In genomic region chr11:5922749-5923426, GRCh38 we compare ENCODE assay signal across 13 cellular contexts. TPM values are rescaled to one million over a fixed set of nuclear protein-coding genes. Genes with fewer than 3 reads are reported as not detected.
DNase-seq lines count a peak whose midpoint lies in the region; ATAC-seq, FAIRE-seq and TF ChIP-seq lines count a peak whose summit lies in the region.
"Had no signal": no experiment of that assay in that cellular context is flagged by ENCODE, and none has a peak within 500 bp of the region (broad histone marks: within the 10 kb centered on the region; RNA-seq: fewer than 3 reads in every experiment).

No MANE protein-coding gene starts in this region.

- FAIRE-seq in GM19239 (lab: Jason Lieb, UNC): no peak

- no peaks in the 10 kb centered on the region for H3K27me3 ChIP-seq in OCI-LY3 (ENCODE audit: low read depth, low read length)
- no peaks in the 10 kb centered on the region for H3K27me3 ChIP-seq in CD4-positive, alpha-beta memory T cell (ENCODE audit: insufficient read depth, low read length)
- H3K27me3 ChIP-seq: BLaER1, stomach had no signal

- TF ChIP-seq CTCF in OCI-LY3 (IDR thresholded peaks at IDR 0.05; ENCODE audit: low read depth, low read length): no peak

- CTCF ChIA-PET in CD4-positive, alpha-beta memory T cell (lab: Charles Lee; ENCODE audit: partially characterized antibody): no interaction called here

- H4K20me1 ChIP-seq in OCI-LY3 (ENCODE audit: insufficient read depth, low read length): no peaks in the 10 kb centered on the region
- H4K20me1 ChIP-seq: BLaER1 had no signal

- peak; percentile 56 for DNase-seq in activated effector memory CD4-positive, alpha-beta T cell treated with anti-CD3 and anti-CD28 coated beads, Interleukin-2, amount 50 U/mL, for 16 hours
- no peak for DNase-seq in activated effector memory CD4-positive, alpha-beta T cell treated with Interleukin-2 at 50 U/mL for 16 hours
- DNase-seq in stimulated activated CD4-positive, alpha-beta T cell treated with anti-CD3 and anti-CD28 coated beads, Interleukin-4, amount 100 ng/mL, for 24 hours: peak; percentile 15
- no peak for DNase-seq in CD4-positive, alpha-beta memory T cell
- no peak for DNase-seq in GM19239 (ENCODE audit: insufficient read length, low spot score)
- no peak for DNase-seq in activated T-helper 1 cell treated with anti-CD3 and anti-CD28 coated beads, Interleukin-12 subunit alpha, Interleukin-12 subunit beta, Interleukin-2, Interleukin-4 antibody, amounts not matched to agents 30 ng/mL and 10 ng/mL and 1 ng/mL, durations not matched to agents 14 hours and 24 hours and 36 hours (ENCODE audit: low spot score)
- DNase-seq: activated naive CD8-positive, alpha-beta T cell treated with anti-CD3 and anti-CD28 coated beads, Interleukin-2, amount 10 ng/mL, durations not matched to agents 7 days and 5 days; foreskin fibroblast; HFFc6; stomach had no signal

- no peak overlapping the region for H3K9ac ChIP-seq in OCI-LY3 (ENCODE audit: low read length)
- H3K9ac ChIP-seq: BLaER1 had no signal

- ATAC-seq in HG02798 (IDR thresholded peaks at IDR 0.05; ENCODE audit: poor library complexity, unreplicated experiment): peak; percentile 86

- 0 out of 2 replicates have a peak overlapping the region, but pooled peaks have one; percentile 17 for H3K4me2 ChIP-seq in OCI-LY3 (ENCODE audit: low read length)
- H3K4me2 ChIP-seq: BLaER1 had no signal

- H3K4me1 Mint-ChIP-seq in CD4-positive, alpha-beta memory T cell: no peaks in the 10 kb centered on the region
- H3K4me1 Mint-ChIP-seq in activated T-helper 1 cell treated with anti-CD3 and anti-CD28 coated beads, Interleukin-12 subunit alpha, Interleukin-12 subunit beta, Interleukin-2, Interleukin-4 antibody, amounts not matched to agents 30 ng/mL and 10 ng/mL and 1 ng/mL, durations not matched to agents 14 hours and 24 hours and 36 hours (ENCODE audit: low read depth): no peaks in the 10 kb centered on the region
- H3K4me1 Mint-ChIP-seq: activated naive CD8-positive, alpha-beta T cell treated with anti-CD3 and anti-CD28 coated beads, Interleukin-2, amount 10 ng/mL, durations not matched to agents 7 days and 5 days had no signal

- no peak overlapping the region; the same call in 1 of the 2 replicates for H2AFZ ChIP-seq in OCI-LY3 (ENCODE audit: low read depth, low read length)

- H3K36me3 ChIP-seq in OCI-LY3 (replicated peaks; ENCODE audit: low read depth, low read length): peaks cover 3% of the 10 kb centered on the region
- no peaks in the 10 kb centered on the region for H3K36me3 ChIP-seq in CD4-positive, alpha-beta memory T cell (ENCODE audit: insufficient read depth, low read length)
- H3K36me3 ChIP-seq: BLaER1, stomach had no signal

- H3K36me3 Mint-ChIP-seq in CD4-positive, alpha-beta memory T cell: no peaks in the 10 kb centered on the region
- no peaks in the 10 kb centered on the region for H3K36me3 Mint-ChIP-seq in activated T-helper 1 cell treated with anti-CD3 and anti-CD28 coated beads, Interleukin-12 subunit alpha, Interleukin-12 subunit beta, Interleukin-2, Interleukin-4 antibody, amounts not matched to agents 30 ng/mL and 10 ng/mL and 1 ng/mL, durations not matched to agents 14 hours and 24 hours and 36 hours (ENCODE audit: low read depth)
- H3K36me3 Mint-ChIP-seq: activated naive CD8-positive, alpha-beta T cell treated with anti-CD3 and anti-CD28 coated beads, Interleukin-2, amount 10 ng/mL, durations not matched to agents 7 days and 5 days had no signal

- peaks cover 14% of the 10 kb centered on the region for H3K4me1 ChIP-seq in OCI-LY3 (ENCODE audit: low read length)
- H3K4me1 ChIP-seq in CD4-positive, alpha-beta memory T cell (ENCODE audit: insufficient read depth, low read length): no peaks in the 10 kb centered on the region
- H3K4me1 ChIP-seq: BLaER1, stomach had no signal

- POLR2A ChIA-PET in CD4-positive, alpha-beta memory T cell (lab: Charles Lee; ENCODE audit: partially characterized antibody): no interaction called here

- intact Hi-C loops in CD4-positive, alpha-beta memory T cell (cut with micrococcal nuclease): no loop called here
- intact Hi-C loops in activated T-helper 1 cell treated with anti-CD3 and anti-CD28 coated beads, Interleukin-12 subunit alpha, Interleukin-12 subunit beta, Interleukin-2, Interleukin-4 antibody, amounts not matched to agents 30 ng/mL and 10 ng/mL and 1 ng/mL, durations not matched to agents 14 hours and 24 hours and 36 hours (cut with micrococcal nuclease): no loop called here

- H3K9me3 ChIP-seq in OCI-LY3 (ENCODE audit: insufficient read depth, low read length): 0 out of 2 replicates have a peak, but pooled peaks cover 6% of the 10 kb centered on the region
- H3K9me3 ChIP-seq in CD4-positive, alpha-beta memory T cell (ENCODE audit: control insufficient read depth in 1 of 2, low read length in 2 of 2): no peaks in the 10 kb centered on the region
- H3K9me3 ChIP-seq: BLaER1 had no signal

- no peak overlapping the region for H3K27ac Mint-ChIP-seq in CD4-positive, alpha-beta memory T cell
- H3K27ac Mint-ChIP-seq in activated T-helper 1 cell treated with anti-CD3 and anti-CD28 coated beads, Interleukin-12 subunit alpha, Interleukin-12 subunit beta, Interleukin-2, Interleukin-4 antibody, amounts not matched to agents 30 ng/mL and 10 ng/mL and 1 ng/mL, durations not matched to agents 14 hours and 24 hours and 36 hours: no peak overlapping the region
- H3K27ac Mint-ChIP-seq: activated naive CD8-positive, alpha-beta T cell treated with anti-CD3 and anti-CD28 coated beads, Interleukin-2, amount 10 ng/mL, durations not matched to agents 7 days and 5 days; HFFc6 had no signal

- no peaks in the 10 kb centered on the region for H3K27me3 Mint-ChIP-seq in CD4-positive, alpha-beta memory T cell
- H3K27me3 Mint-ChIP-seq in activated T-helper 1 cell treated with anti-CD3 and anti-CD28 coated beads, Interleukin-12 subunit alpha, Interleukin-12 subunit beta, Interleukin-2, Interleukin-4 antibody, amounts not matched to agents 30 ng/mL and 10 ng/mL and 1 ng/mL, durations not matched to agents 14 hours and 24 hours and 36 hours (ENCODE audit: insufficient read depth): no peaks in the 10 kb centered on the region
- H3K27me3 Mint-ChIP-seq: activated naive CD8-positive, alpha-beta T cell treated with anti-CD3 and anti-CD28 coated beads, Interleukin-2, amount 10 ng/mL, durations not matched to agents 7 days and 5 days had no signal

- no peak overlapping the region for H3K27ac ChIP-seq in OCI-LY3 (ENCODE audit: low read length)
- H3K27ac ChIP-seq in CD4-positive, alpha-beta memory T cell (ENCODE audit: low read depth, low read length): no peak overlapping the region
- H3K27ac ChIP-seq: BLaER1, stomach had no signal

- H3K79me2 ChIP-seq in OCI-LY3 (ENCODE audit: low read length): no peaks in the 10 kb centered on the region

- H3K4me3 Mint-ChIP-seq in CD4-positive, alpha-beta memory T cell: no peak overlapping the region
- H3K4me3 Mint-ChIP-seq in activated T-helper 1 cell treated with anti-CD3 and anti-CD28 coated beads, Interleukin-12 subunit alpha, Interleukin-12 subunit beta, Interleukin-2, Interleukin-4 antibody, amounts not matched to agents 30 ng/mL and 10 ng/mL and 1 ng/mL, durations not matched to agents 14 hours and 24 hours and 36 hours: no peak overlapping the region
- H3K4me3 Mint-ChIP-seq: activated naive CD8-positive, alpha-beta T cell treated with anti-CD3 and anti-CD28 coated beads, Interleukin-2, amount 10 ng/mL, durations not matched to agents 7 days and 5 days; HFFc6 had no signal

- H3K9me3 Mint-ChIP-seq in CD4-positive, alpha-beta memory T cell: peaks cover 3 to 27% (median 14%) of the 10 kb centered on the region in 8 donors
- peaks cover 7% of the 10 kb centered on the region for H3K9me3 Mint-ChIP-seq in activated T-helper 1 cell treated with anti-CD3 and anti-CD28 coated beads, Interleukin-12 subunit alpha, Interleukin-12 subunit beta, Interleukin-2, Interleukin-4 antibody, amounts not matched to agents 30 ng/mL and 10 ng/mL and 1 ng/mL, durations not matched to agents 14 hours and 24 hours and 36 hours

- no peak overlapping the region for H3K4me3 ChIP-seq in OCI-LY3 (ENCODE audit: low read length)
- H3K4me3 ChIP-seq in CD4-positive, alpha-beta memory T cell (ENCODE audit: low read length in 2 of 2): no peak overlapping the region
- H3K4me3 ChIP-seq: BLaER1, stomach had no signal

RNA-seq across cellular contexts. Expression of gene OR56A3, which starts 19.2 kb away (rescaled TPM):
- not detected for total RNA-seq in CD4-positive, alpha-beta memory T cell
- not detected for polyA plus RNA-seq in CD4-positive, alpha-beta memory T cell
- not detected in 2 replicates for total RNA-seq in activated T-helper 1 cell treated with anti-CD3 and anti-CD28 coated beads, Interleukin-12 subunit alpha, Interleukin-12 subunit beta, Interleukin-2, Interleukin-4 antibody, amounts not matched to agents 30 ng/mL and 10 ng/mL and 1 ng/mL, durations not matched to agents 14 hours and 24 hours and 36 hours
- total RNA-seq: activated naive CD8-positive, alpha-beta T cell treated with anti-CD3 and anti-CD28 coated beads, Interleukin-2, amount 10 ng/mL, durations not matched to agents 7 days and 5 days; HFFc6; stomach had no signal
- polyA plus RNA-seq: stomach had no signal

RNA-seq across cellular contexts. Expression of gene OR52E5, which starts 29.9 kb away (rescaled TPM):
- total RNA-seq in CD4-positive, alpha-beta memory T cell: not detected
- not detected for polyA plus RNA-seq in CD4-positive, alpha-beta memory T cell
- total RNA-seq in activated T-helper 1 cell treated with anti-CD3 and anti-CD28 coated beads, Interleukin-12 subunit alpha, Interleukin-12 subunit beta, Interleukin-2, Interleukin-4 antibody, amounts not matched to agents 30 ng/mL and 10 ng/mL and 1 ng/mL, durations not matched to agents 14 hours and 24 hours and 36 hours: not detected in 2 replicates
- total RNA-seq: activated naive CD8-positive, alpha-beta T cell treated with anti-CD3 and anti-CD28 coated beads, Interleukin-2, amount 10 ng/mL, durations not matched to agents 7 days and 5 days; HFFc6; stomach had no signal
- polyA plus RNA-seq: stomach had no signal

RNA-seq across cellular contexts. Expression of gene OR52E4, which starts 42.5 kb away (rescaled TPM):
- total RNA-seq in CD4-positive, alpha-beta memory T cell: not detected
- polyA plus RNA-seq in CD4-positive, alpha-beta memory T cell: not detected
- total RNA-seq in activated T-helper 1 cell treated with anti-CD3 and anti-CD28 coated beads, Interleukin-12 subunit alpha, Interleukin-12 subunit beta, Interleukin-2, Interleukin-4 antibody, amounts not matched to agents 30 ng/mL and 10 ng/mL and 1 ng/mL, durations not matched to agents 14 hours and 24 hours and 36 hours: not detected in 2 replicates
- total RNA-seq: activated naive CD8-positive, alpha-beta T cell treated with anti-CD3 and anti-CD28 coated beads, Interleukin-2, amount 10 ng/mL, durations not matched to agents 7 days and 5 days; HFFc6; stomach had no signal
- polyA plus RNA-seq: stomach had no signal

RNA-seq across cellular contexts. Expression of gene OR56A5, which starts 45.4 kb away (rescaled TPM):
- not detected for total RNA-seq in CD4-positive, alpha-beta memory T cell
- polyA plus RNA-seq in CD4-positive, alpha-beta memory T cell: not detected
- not detected in 2 replicates for total RNA-seq in activated T-helper 1 cell treated with anti-CD3 and anti-CD28 coated beads, Interleukin-12 subunit alpha, Interleukin-12 subunit beta, Interleukin-2, Interleukin-4 antibody, amounts not matched to agents 30 ng/mL and 10 ng/mL and 1 ng/mL, durations not matched to agents 14 hours and 24 hours and 36 hours
- total RNA-seq: activated naive CD8-positive, alpha-beta T cell treated with anti-CD3 and anti-CD28 coated beads, Interleukin-2, amount 10 ng/mL, durations not matched to agents 7 days and 5 days; HFFc6; stomach had no signal
- polyA plus RNA-seq: stomach had no signal

Comparison
In these comparisons a context has a peak if more than half of its experiments do, and no peak if none do; other contexts are left out.
1. DNase-seq: peak in activated effector memory CD4-positive, alpha-beta T cell treated with anti-CD3 and anti-CD28 coated beads, Interleukin-2, amount 50 U/mL, for 16 hours (single experiment) and stimulated activated CD4-positive, alpha-beta T cell treated with anti-CD3 and anti-CD28 coated beads, Interleukin-4, amount 100 ng/mL, for 24 hours (single experiment); none in activated effector memory CD4-positive, alpha-beta T cell treated with Interleukin-2 at 50 U/mL for 16 hours (single experiment), CD4-positive, alpha-beta memory T cell (0 of 5), GM19239 (single experiment) and activated T-helper 1 cell treated with anti-CD3 and anti-CD28 coated beads, Interleukin-12 subunit alpha, Interleukin-12 subunit beta, Interleukin-2, Interleukin-4 antibody, amounts not matched to agents 30 ng/mL and 10 ng/mL and 1 ng/mL, durations not matched to agents 14 hours and 24 hours and 36 hours (single experiment).